16 cellular contexts compared by ENCODE assay signal in genomic region chr22:45960477-45961386, GRCh38. TPM values are rescaled to one million over a fixed set of nuclear protein-coding genes. Genes with fewer than 3 reads are reported as not detected.
DNase-seq lines count a peak whose midpoint lies in the region; ATAC-seq and TF ChIP-seq lines count a peak whose summit lies in the region.
"Had no signal": no experiment of that assay in that cellular context is flagged by ENCODE, and none has a peak within 500 bp of the region (broad histone marks: within the 10 kb centered on the region; RNA-seq: fewer than 3 reads in every experiment).

No MANE protein-coding gene starts in this region.

- H3K27ac Mint-ChIP-seq in GM23338 = no peak overlapping the region
- no peak overlapping the region for H3K27ac Mint-ChIP-seq in stimulated activated naive B cell treated with anti-CD40 and anti-IgM and Interleukin-4, amounts not matched to agents 10 μg/mL and 1 μg/mL and 100 μg/mL, for 72 hours
- H3K27ac Mint-ChIP-seq: CD4-positive, alpha-beta T cell; HFFc6 had no signal

- TF ChIP-seq CTCF in GM23338 (conservative IDR thresholded peaks at IDR 0.05; ENCODE audit: low read depth in 2 of 2) (no peak), RWPE1 (conservative IDR thresholded peaks at IDR 0.05; ENCODE audit: low read depth) (no peak)

- POLR2A ChIA-PET in RWPE1 (lab: Yijun Ruan, JAX; ENCODE audit: low non-redundant PET) = no interaction called here

- peak overlapping the region; percentile 68 for H3K4ac ChIP-seq in trophoblast cell (ENCODE audit: low read depth, low read length)

- peaks cover 17% of the 10 kb centered on the region for H3K27me3 Mint-ChIP-seq in GM23338 (ENCODE audit: insufficient read depth, low read depth, poor library complexity)
- H3K27me3 Mint-ChIP-seq in stimulated activated naive B cell treated with anti-CD40 and anti-IgM and Interleukin-4, amounts not matched to agents 10 μg/mL and 1 μg/mL and 100 μg/mL, for 72 hours = peaks cover 42 to 78% of the 10 kb centered on the region in 2 donors

- no peaks in the 10 kb centered on the region for H3K36me3 Mint-ChIP-seq in GM23338 (ENCODE audit: low read depth)
- no peaks in the 10 kb centered on the region for H3K36me3 Mint-ChIP-seq in stimulated activated naive B cell treated with anti-CD40 and anti-IgM and Interleukin-4, amounts not matched to agents 10 μg/mL and 1 μg/mL and 100 μg/mL, for 72 hours

- ATAC-seq in GM23338 (peak; percentile 11; the same call in 1 of the 3 replicates), HG02571 (IDR thresholded peaks at IDR 0.05; ENCODE audit: unreplicated experiment) (no peak), HG03135 (IDR thresholded peaks at IDR 0.05; ENCODE audit: unreplicated experiment) (no peak)
- no peak for ATAC-seq in stimulated activated naive B cell treated with anti-CD40 and anti-IgM and Interleukin-4, amounts not matched to agents 10 μg/mL and 1 μg/mL and 100 μg/mL, for 72 hours (replicated peaks)
- ATAC-seq: GM12878, K562, Right ventricle myocardium inferior had no signal

- H3K4me1 ChIP-seq in GM23338 (ENCODE audit: insufficient read depth) (no peaks in the 10 kb centered on the region), trophoblast cell (ENCODE audit: control insufficient read depth in 1 of 2, insufficient read depth in 2 of 2, low read length in 2 of 2) (peaks cover 21 to 25% of the 10 kb centered on the region in 2 experiments)

- H3K4me2 ChIP-seq in GM23338 (no peak overlapping the region), trophoblast cell (ENCODE audit: low read length) (no peak overlapping the region)

- no peak overlapping the region for H4K8ac ChIP-seq in trophoblast cell (ENCODE audit: low read depth, low read length)

- H3K9me3 Mint-ChIP-seq in GM23338 = no peaks in the 10 kb centered on the region
- H3K9me3 Mint-ChIP-seq in stimulated activated naive B cell treated with anti-CD40 and anti-IgM and Interleukin-4, amounts not matched to agents 10 μg/mL and 1 μg/mL and 100 μg/mL, for 72 hours = no peaks in the 10 kb centered on the region
- H3K9me3 Mint-ChIP-seq: CD4-positive, alpha-beta T cell; HFFc6 had no signal

- H3K27me3 ChIP-seq in GM23338 (ENCODE audit: insufficient read depth) (no peaks in the 10 kb centered on the region), trophoblast cell (ENCODE audit: insufficient read depth, low read length) (no peaks in the 10 kb centered on the region)
- H3K27me3 ChIP-seq: BE2C had no signal

- H3K4me3 ChIP-seq in GM23338 = no peak overlapping the region
- no peak overlapping the region for H3K4me3 ChIP-seq in trophoblast cell (ENCODE audit: low read depth, low read length)
- H3K4me3 ChIP-seq: GM12878, K562 had no signal

- peak overlapping the region; percentile 75 for H3K14ac ChIP-seq in trophoblast cell (ENCODE audit: low read length)

- DNase-seq in GM23338 (ENCODE audit: low spot score) = peak; percentile 35
- DNase-seq in RWPE1 (ENCODE audit: low spot score) = no peak
- DNase-seq in iPS-NIHi7 (ENCODE audit: extremely low spot score) = peak; percentile 53
- peak; percentile 74 to 83 for DNase-seq in trophoblast cell
- DNase-seq in stimulated activated naive B cell treated with anti-CD40 and anti-IgM and Interleukin-4, amounts not matched to agents 10 μg/mL and 1 μg/mL and 100 μg/mL, for 72 hours = no peak
- DNase-seq: BE2C; CD4-positive, alpha-beta T cell; HFFc6; NCI-H1436; NCI-H2029 treated with DMSO at 0.1 percent for 48 hours; NCI-H510A treated with DMSO at 0.1 percent for 48 hours had no signal

- H2BK12ac ChIP-seq in trophoblast cell (ENCODE audit: low read length) = peak overlapping the region; percentile 19

- peak overlapping the region; percentile 51 for H2BK5ac ChIP-seq in trophoblast cell (ENCODE audit: low read depth, low read length, poor library complexity)

- H3K9ac ChIP-seq in trophoblast cell (ENCODE audit: low read length) = no peak overlapping the region

- H3K23ac ChIP-seq in trophoblast cell (ENCODE audit: low read length) = no peak overlapping the region

- peak overlapping the region; percentile 34 for H2AK5ac ChIP-seq in trophoblast cell (ENCODE audit: low read length)

- no peaks in the 10 kb centered on the region for H4K20me1 ChIP-seq in GM23338 (replicated peaks; ENCODE audit: insufficient read depth)

- H2AFZ ChIP-seq in GM23338 (no peak overlapping the region), trophoblast cell (ENCODE audit: insufficient read depth, low read length, poor library complexity) (no peak overlapping the region)

- H3K4me1 Mint-ChIP-seq in GM23338 = peaks cover 8% of the 10 kb centered on the region
- peaks cover 6 to 9% of the 10 kb centered on the region in 2 donors for H3K4me1 Mint-ChIP-seq in stimulated activated naive B cell treated with anti-CD40 and anti-IgM and Interleukin-4, amounts not matched to agents 10 μg/mL and 1 μg/mL and 100 μg/mL, for 72 hours

- no peak overlapping the region for H3K4me3 Mint-ChIP-seq in GM23338
- no peak overlapping the region for H3K4me3 Mint-ChIP-seq in stimulated activated naive B cell treated with anti-CD40 and anti-IgM and Interleukin-4, amounts not matched to agents 10 μg/mL and 1 μg/mL and 100 μg/mL, for 72 hours
- H3K4me3 Mint-ChIP-seq: CD4-positive, alpha-beta T cell; HFFc6 had no signal

- H3K18ac ChIP-seq in trophoblast cell (ENCODE audit: low read length) = peak overlapping the region; percentile 71

- H3K79me1 ChIP-seq in trophoblast cell (ENCODE audit: low read length) = peaks cover 12% of the 10 kb centered on the region

- no peaks in the 10 kb centered on the region for H3K36me3 ChIP-seq in GM23338 (ENCODE audit: insufficient read depth)
- H3K36me3 ChIP-seq in trophoblast cell (ENCODE audit: control insufficient read depth in 1 of 2, insufficient read depth in 2 of 2, low read length in 2 of 2) = no peaks in the 10 kb centered on the region
- H3K36me3 ChIP-seq: BE2C had no signal

- H4K12ac ChIP-seq in trophoblast cell (ENCODE audit: low read depth, low read length) = no peak overlapping the region

- no peaks in the 10 kb centered on the region for H3K9me2 ChIP-seq in GM23338 (ENCODE audit: insufficient read depth)

- peak overlapping the region; percentile 66 for H2BK120ac ChIP-seq in trophoblast cell (ENCODE audit: insufficient read depth, low read length, poor library complexity)

- H3K27ac ChIP-seq in GM23338 (ENCODE audit: low read depth) = no peak overlapping the region
- 0 out of 2 replicates have a peak overlapping the region, but pooled peaks have one; percentile 5 for H3K27ac ChIP-seq in RWPE1
- H3K27ac ChIP-seq in trophoblast cell (ENCODE audit: low read depth, low read length) = peak overlapping the region; percentile 28

- no peaks in the 10 kb centered on the region for H3K9me3 ChIP-seq in trophoblast cell (ENCODE audit: insufficient read depth, low read depth, low read length)
- H3K9me3 ChIP-seq: BE2C had no signal

- H3F3A ChIP-seq in GM23338 (replicated peaks; ENCODE audit: low read depth) = no peaks in the 10 kb centered on the region

- H3K79me2 ChIP-seq in GM23338 (replicated peaks; ENCODE audit: insufficient read depth) = no peaks in the 10 kb centered on the region
- H3K79me2 ChIP-seq in trophoblast cell (ENCODE audit: control insufficient read depth, insufficient read depth, low read length, poor library complexity) = no peaks in the 10 kb centered on the region

- no CpG with 5 or more reads among the region's 23 CpGs for WGBS in trophoblast cell (ENCODE audit: extremely low coverage, insufficient coverage, insufficient read length)

- H4K91ac ChIP-seq in trophoblast cell (ENCODE audit: low read depth, low read length) = peak overlapping the region; percentile 78

- CTCF ChIA-PET in RWPE1 (lab: Yijun Ruan, JAX) = interaction anchor here (0.6 kb wide), 1 partner anchor 97 kb away, joined by 4 read pairs; no protein-coding TSS in a partner anchor

TF ChIP-seq in GM23338, 12 proteins besides CTCF, POLR2A, EP300 and RAD21 (continues in another document):
- TF ChIP-seq JUNB (IDR thresholded peaks at IDR 0.05; ENCODE audit: unreplicated experiment) = no peak
- no peak for TF ChIP-seq NANOG (IDR thresholded peaks at IDR 0.05; ENCODE audit: borderline replicate concordance)
- no peak for TF ChIP-seq CREB1 (CRISPR knock-in tag; IDR thresholded peaks at IDR 0.05; ENCODE audit: low read depth)
- no peak for TF ChIP-seq ZNF114 (CRISPR knock-in tag; IDR thresholded peaks at IDR 0.05)
- no peak for TF ChIP-seq EZH2 (IDR thresholded peaks at IDR 0.05; ENCODE audit: low read depth, unreplicated experiment)
- TF ChIP-seq, protein P1, sequence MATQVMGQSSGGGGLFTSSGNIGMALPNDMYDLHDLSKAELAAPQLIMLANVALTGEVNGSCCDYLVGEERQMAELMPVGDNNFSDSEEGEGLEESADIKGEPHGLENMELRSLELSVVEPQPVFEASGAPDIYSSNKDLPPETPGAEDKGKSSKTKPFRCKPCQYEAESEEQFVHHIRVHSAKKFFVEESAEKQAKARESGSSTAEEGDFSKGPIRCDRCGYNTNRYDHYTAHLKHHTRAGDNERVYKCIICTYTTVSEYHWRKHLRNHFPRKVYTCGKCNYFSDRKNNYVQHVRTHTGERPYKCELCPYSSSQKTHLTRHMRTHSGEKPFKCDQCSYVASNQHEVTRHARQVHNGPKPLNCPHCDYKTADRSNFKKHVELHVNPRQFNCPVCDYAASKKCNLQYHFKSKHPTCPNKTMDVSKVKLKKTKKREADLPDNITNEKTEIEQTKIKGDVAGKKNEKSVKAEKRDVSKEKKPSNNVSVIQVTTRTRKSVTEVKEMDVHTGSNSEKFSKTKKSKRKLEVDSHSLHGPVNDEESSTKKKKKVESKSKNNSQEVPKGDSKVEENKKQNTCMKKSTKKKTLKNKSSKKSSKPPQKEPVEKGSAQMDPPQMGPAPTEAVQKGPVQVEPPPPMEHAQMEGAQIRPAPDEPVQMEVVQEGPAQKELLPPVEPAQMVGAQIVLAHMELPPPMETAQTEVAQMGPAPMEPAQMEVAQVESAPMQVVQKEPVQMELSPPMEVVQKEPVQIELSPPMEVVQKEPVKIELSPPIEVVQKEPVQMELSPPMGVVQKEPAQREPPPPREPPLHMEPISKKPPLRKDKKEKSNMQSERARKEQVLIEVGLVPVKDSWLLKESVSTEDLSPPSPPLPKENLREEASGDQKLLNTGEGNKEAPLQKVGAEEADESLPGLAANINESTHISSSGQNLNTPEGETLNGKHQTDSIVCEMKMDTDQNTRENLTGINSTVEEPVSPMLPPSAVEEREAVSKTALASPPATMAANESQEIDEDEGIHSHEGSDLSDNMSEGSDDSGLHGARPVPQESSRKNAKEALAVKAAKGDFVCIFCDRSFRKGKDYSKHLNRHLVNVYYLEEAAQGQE (IDR thresholded peaks at IDR 0.05; ENCODE audit: unreplicated experiment) = no peak
- TF ChIP-seq STAT1 (IDR thresholded peaks at IDR 0.05; ENCODE audit: unreplicated experiment) = no peak
- TF ChIP-seq EZH2phosphoT487 (IDR thresholded peaks at IDR 0.05; ENCODE audit: unreplicated experiment) = no peak
- no peak for TF ChIP-seq POLR2AphosphoS5 (IDR thresholded peaks at IDR 0.05; ENCODE audit: low read depth)
- no peak for TF ChIP-seq ZNF331 (CRISPR knock-in tag; IDR thresholded peaks at IDR 0.05; ENCODE audit: low read depth)

RNA-seq across cellular contexts. Expression of gene WNT7B, which starts 16.2 kb away (rescaled TPM):
- total RNA-seq in GM23338 (2014; rRNA removed; shearing (Covaris generic)) = 0.10 and 3.0 TPM in 2 replicates
- polyA plus RNA-seq in GM23338 (2016; fragmentation: Nextera tagmentation; extraction: Ambion mirVana) = 0.17 TPM in 1 of 2 replicates, not detected in the other
- 5.9 and 6.1 TPM in 2 replicates for polyA plus RNA-seq in trophoblast cell (2013)
- total RNA-seq: CD4-positive, alpha-beta T cell; GM12878; K562; Right ventricle myocardium inferior had no signal
- polyA plus RNA-seq: K562 had no signal

Comparison
In these comparisons a context has a peak if more than half of its experiments do, and no peak if none do; other contexts are left out.
1. DNase-seq: peak in GM23338 (single experiment), iPS-NIHi7 (single experiment) and trophoblast cell (2 of 2); none in RWPE1 (single experiment) and stimulated activated naive B cell treated with anti-CD40 and anti-IgM and Interleukin-4, amounts not matched to agents 10 μg/mL and 1 μg/mL and 100 μg/mL, for 72 hours (single experiment).